ENCODE assay signal across 1 cellular context in the genomic region with DNA sequence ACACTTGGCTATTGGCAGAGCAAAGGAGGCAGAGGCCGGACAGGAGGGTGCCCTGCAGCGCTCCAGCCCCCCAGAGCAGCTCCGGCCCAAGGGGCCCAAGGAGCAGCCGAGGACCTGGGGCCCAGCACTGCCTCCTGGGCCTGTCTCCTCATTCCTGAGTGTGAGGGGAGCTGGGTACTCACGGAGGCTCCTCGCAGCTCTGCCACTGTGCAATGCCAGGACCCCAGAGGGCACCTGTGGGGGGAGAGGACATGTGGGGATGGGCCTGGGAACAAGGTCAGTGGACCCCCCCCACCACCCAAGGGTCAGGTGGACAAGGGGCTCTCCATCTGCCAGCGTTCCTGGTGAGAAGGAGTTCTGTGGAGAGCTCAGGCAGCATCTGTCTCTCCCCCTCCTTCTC.
TF ChIP-seq lines count a peak whose summit lies in the region.

No MANE protein-coding gene starts in this region.

TF ChIP-seq in GM23338, 12 proteins besides CTCF, POLR2A, EP300 and RAD21 (continued from another document):
- TF ChIP-seq, protein P1, sequence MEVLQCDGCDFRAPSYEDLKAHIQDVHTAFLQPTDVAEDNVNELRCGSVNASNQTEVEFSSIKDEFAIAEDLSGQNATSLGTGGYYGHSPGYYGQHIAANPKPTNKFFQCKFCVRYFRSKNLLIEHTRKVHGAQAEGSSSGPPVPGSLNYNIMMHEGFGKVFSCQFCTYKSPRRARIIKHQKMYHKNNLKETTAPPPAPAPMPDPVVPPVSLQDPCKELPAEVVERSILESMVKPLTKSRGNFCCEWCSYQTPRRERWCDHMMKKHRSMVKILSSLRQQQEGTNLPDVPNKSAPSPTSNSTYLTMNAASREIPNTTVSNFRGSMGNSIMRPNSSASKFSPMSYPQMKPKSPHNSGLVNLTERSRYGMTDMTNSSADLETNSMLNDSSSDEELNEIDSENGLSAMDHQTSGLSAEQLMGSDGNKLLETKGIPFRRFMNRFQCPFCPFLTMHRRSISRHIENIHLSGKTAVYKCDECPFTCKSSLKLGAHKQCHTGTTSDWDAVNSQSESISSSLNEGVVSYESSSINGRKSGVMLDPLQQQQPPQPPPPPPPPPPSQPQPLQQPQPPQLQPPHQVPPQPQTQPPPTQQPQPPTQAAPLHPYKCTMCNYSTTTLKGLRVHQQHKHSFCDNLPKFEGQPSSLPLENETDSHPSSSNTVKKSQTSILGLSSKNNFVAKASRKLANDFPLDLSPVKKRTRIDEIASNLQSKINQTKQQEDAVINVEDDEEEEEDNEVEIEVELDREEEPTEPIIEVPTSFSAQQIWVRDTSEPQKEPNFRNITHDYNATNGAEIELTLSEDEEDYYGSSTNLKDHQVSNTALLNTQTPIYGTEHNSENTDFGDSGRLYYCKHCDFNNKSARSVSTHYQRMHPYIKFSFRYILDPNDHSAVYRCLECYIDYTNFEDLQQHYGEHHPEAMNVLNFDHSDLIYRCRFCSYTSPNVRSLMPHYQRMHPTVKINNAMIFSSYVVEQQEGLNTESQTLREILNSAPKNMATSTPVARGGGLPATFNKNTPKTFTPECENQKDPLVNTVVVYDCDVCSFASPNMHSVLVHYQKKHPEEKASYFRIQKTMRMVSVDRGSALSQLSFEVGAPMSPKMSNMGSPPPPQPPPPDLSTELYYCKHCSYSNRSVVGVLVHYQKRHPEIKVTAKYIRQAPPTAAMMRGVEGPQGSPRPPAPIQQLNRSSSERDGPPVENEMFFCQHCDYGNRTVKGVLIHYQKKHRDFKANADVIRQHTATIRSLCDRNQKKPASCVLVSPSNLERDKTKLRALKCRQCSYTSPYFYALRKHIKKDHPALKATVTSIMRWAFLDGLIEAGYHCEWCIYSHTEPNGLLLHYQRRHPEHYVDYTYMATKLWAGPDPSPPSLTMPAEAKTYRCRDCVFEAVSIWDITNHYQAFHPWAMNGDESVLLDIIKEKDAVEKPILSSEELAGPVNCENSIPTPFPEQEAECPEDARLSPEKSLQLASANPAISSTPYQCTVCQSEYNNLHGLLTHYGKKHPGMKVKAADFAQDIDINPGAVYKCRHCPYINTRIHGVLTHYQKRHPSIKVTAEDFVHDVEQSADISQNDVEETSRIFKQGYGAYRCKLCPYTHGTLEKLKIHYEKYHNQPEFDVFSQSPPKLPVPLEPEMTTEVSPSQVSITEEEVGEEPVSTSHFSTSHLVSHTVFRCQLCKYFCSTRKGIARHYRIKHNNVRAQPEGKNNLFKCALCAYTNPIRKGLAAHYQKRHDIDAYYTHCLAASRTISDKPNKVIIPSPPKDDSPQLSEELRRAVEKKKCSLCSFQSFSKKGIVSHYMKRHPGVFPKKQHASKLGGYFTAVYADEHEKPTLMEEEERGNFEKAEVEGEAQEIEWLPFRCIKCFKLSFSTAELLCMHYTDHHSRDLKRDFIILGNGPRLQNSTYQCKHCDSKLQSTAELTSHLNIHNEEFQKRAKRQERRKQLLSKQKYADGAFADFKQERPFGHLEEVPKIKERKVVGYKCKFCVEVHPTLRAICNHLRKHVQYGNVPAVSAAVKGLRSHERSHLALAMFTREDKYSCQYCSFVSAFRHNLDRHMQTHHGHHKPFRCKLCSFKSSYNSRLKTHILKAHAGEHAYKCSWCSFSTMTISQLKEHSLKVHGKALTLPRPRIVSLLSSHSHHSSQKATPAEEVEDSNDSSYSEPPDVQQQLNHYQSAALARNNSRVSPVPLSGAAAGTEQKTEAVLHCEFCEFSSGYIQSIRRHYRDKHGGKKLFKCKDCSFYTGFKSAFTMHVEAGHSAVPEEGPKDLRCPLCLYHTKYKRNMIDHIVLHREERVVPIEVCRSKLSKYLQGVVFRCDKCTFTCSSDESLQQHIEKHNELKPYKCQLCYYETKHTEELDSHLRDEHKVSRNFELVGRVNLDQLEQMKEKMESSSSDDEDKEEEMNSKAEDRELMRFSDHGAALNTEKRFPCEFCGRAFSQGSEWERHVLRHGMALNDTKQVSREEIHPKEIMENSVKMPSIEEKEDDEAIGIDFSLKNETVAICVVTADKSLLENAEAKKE (CRISPR knock-in tag; IDR thresholded peaks at IDR 0.05) = no peak
- no peak for TF ChIP-seq CREB1 (CRISPR knock-in tag; IDR thresholded peaks at IDR 0.05; ENCODE audit: low read depth)
- no peak for TF ChIP-seq JUNB (IDR thresholded peaks at IDR 0.05; ENCODE audit: unreplicated experiment)
- TF ChIP-seq REST (IDR thresholded peaks at IDR 0.05; ENCODE audit: unreplicated experiment) = no peak
- no peak for TF ChIP-seq ZNF114 (CRISPR knock-in tag; IDR thresholded peaks at IDR 0.05)
- no peak for TF ChIP-seq POLR2AphosphoS5 (IDR thresholded peaks at IDR 0.05; ENCODE audit: low read depth)
- no peak for TF ChIP-seq ZNF331 (CRISPR knock-in tag; IDR thresholded peaks at IDR 0.05; ENCODE audit: low read depth)
